Comparison of ENCODE assay signal across 12 cellular contexts in genomic region chr15:81111510-81112375, GRCh38. TPM values are rescaled to one million over a fixed set of nuclear protein-coding genes. Genes with fewer than 3 reads are reported as not detected.
DNase-seq lines count a peak whose midpoint lies in the region; ATAC-seq and TF ChIP-seq lines count a peak whose summit lies in the region.
"Had no signal": no experiment of that assay in that cellular context is flagged by ENCODE, and none has a peak within 500 bp of the region (broad histone marks: within the 10 kb centered on the region; RNA-seq: fewer than 3 reads in every experiment).

No MANE protein-coding gene starts in this region.

- no peak for TF ChIP-seq CTCF in GM10266 (IDR thresholded peaks at IDR 0.05; ENCODE audit: control insufficient read depth, insufficient read depth, low read depth, missing control alignments)
- no peak for TF ChIP-seq CTCF in testis (IDR thresholded peaks at IDR 0.05)

- no peaks in the 10 kb centered on the region for H3K4me1 ChIP-seq in testis

- H3K27me3 ChIP-seq in testis, result no peaks in the 10 kb centered on the region
- H3K27me3 ChIP-seq: body of pancreas had no signal

- no peaks in the 10 kb centered on the region for H3K36me3 ChIP-seq in testis (ENCODE audit: low read depth, missing control alignments)

- no peak overlapping the region for H3K4me3 ChIP-seq in testis
- H3K4me3 ChIP-seq: body of pancreas had no signal

- no peak overlapping the region for H3K27ac ChIP-seq in testis

- no peaks in the 10 kb centered on the region for H3K9me3 ChIP-seq in testis
- H3K9me3 ChIP-seq: body of pancreas had no signal

- intact Hi-C loops in testis (cut with DNase I; ENCODE audit: low total_unique reads), result no loop called here

- WGBS in testis, 2 donors, result 84 to 88% methylated on average over 6 of the region's 6 CpGs

- no peak for TF ChIP-seq POLR2A in testis (IDR thresholded peaks at IDR 0.05)

- DNase-seq in GM10266 (ENCODE audit: extremely low spot score) (peak; percentile 78), RPMI8226 (peak; percentile 75), testis (no peak), dedifferentiated amniotic fluid mesenchymal stem cell (ENCODE audit: extremely low spot score) (no peak), NCI-H146 treated with DMSO at 0.1 percent for 48 hours (lab: John Stamatoyannopoulos, UW; ENCODE audit: unreplicated experiment) (no peak)
- DNase-seq in stimulated activated naive CD4-positive, alpha-beta T cell (lab: John Stamatoyannopoulos, UW), result no peak
- DNase-seq: body of pancreas, glutamatergic neuron had no signal

- ATAC-seq in GM19395 (IDR thresholded peaks at IDR 0.05; ENCODE audit: unreplicated experiment) (peak; percentile 93), HG02884 (IDR thresholded peaks at IDR 0.05; ENCODE audit: unreplicated experiment) (peak; percentile 90)
- ATAC-seq: body of pancreas had no signal

RNA-seq across cellular contexts. Expression of gene CFAP161, which starts 22.3 kb away (rescaled TPM):
- total RNA-seq in testis, result 1 to 10 TPM; 4.6 to 8.7 TPM
- polyA plus RNA-seq in testis (ENCODE audit: insufficient read depth, low read depth, low replicate concordance), result 19.7 TPM
- total RNA-seq: body of pancreas had no signal
- polyA plus RNA-seq: BJ, urinary bladder had no signal

Comparison
In these comparisons a context has a peak if more than half of its experiments do, and no peak if none do; other contexts are left out.
1. DNase-seq: peak in GM10266 (single experiment) and RPMI8226 (single experiment); none in testis (single experiment), dedifferentiated amniotic fluid mesenchymal stem cell (single experiment), stimulated activated naive CD4-positive, alpha-beta T cell (0 of 6) and NCI-H146 treated with DMSO at 0.1 percent for 48 hours (single experiment).